8 cellular contexts compared by ENCODE assay signal in genomic region chr1:15261155-15262002, GRCh38. TPM values are rescaled to one million over a fixed set of nuclear protein-coding genes. Genes with fewer than 3 reads are reported as not detected.
DNase-seq lines count a peak whose midpoint lies in the region; ATAC-seq, FAIRE-seq and TF ChIP-seq lines count a peak whose summit lies in the region.

No MANE protein-coding gene starts in this region.

- no peaks in the 10 kb centered on the region for H3K27me3 ChIP-seq in BLaER1 treated with 17β-estradiol and CSF1 and Interleukin-3, amounts not matched to agents 10 nM and 100 nM
- peaks cover 4 to 17% of the 10 kb centered on the region in 2 experiments; a peak in 3 of 5 replicates for H3K27me3 ChIP-seq in K562 (ENCODE audit: control insufficient read depth in 2 of 2, insufficient read depth in 2 of 2, low read length in 2 of 2)

- peak overlapping the region in 6 of 11 experiments; percentile 5 to 93 (median 75); a peak in 11 of 22 replicates for H3K27ac ChIP-seq in BLaER1 treated with 17β-estradiol and CSF1 and Interleukin-3, amounts not matched to agents 10 nM and 100 nM
- no peak overlapping the region for H3K27ac ChIP-seq in K562 (ENCODE audit: extremely low read depth, low read depth, low read length)

- H3K36me3 ChIP-seq in BLaER1 treated with 17β-estradiol and CSF1 and Interleukin-3, amounts not matched to agents 10 nM and 100 nM: no peaks in the 10 kb centered on the region
- H3K36me3 ChIP-seq in K562 (ENCODE audit: control insufficient read depth, insufficient read depth, low read length) (no peaks in the 10 kb centered on the region), mucosa of descending colon (ENCODE audit: low read depth) (no peaks in the 10 kb centered on the region)

- H3K4me2 ChIP-seq in BLaER1 treated with 17β-estradiol and CSF1 and Interleukin-3, amounts not matched to agents 10 nM and 100 nM: peak overlapping the region; percentile 33 to 94 (median 60)
- H3K4me2 ChIP-seq in K562 (ENCODE audit: insufficient read depth, low read length): peak overlapping the region; percentile 32

- DNase-seq in KBM-7: peak; percentile 89
- DNase-seq in K562 (ENCODE audit: extremely low read depth in 1 of 4, low spot score in 3 of 4): peak in 1 of 4 experiments; percentile 18
- peak in 2 of 3 donors; percentile 56 to 64 for DNase-seq in mucosa of descending colon
- no peak for DNase-seq in frontal cortex (ENCODE audit: low spot score in 2 of 2)
- DNase-seq in activated CD4-positive, CD25-positive, alpha-beta regulatory T cell (lab: John Stamatoyannopoulos, UW): no peak
- DNase-seq in GOT3 (lab: John Stamatoyannopoulos, UW): no peak

- H3K79me2 ChIP-seq in K562 (ENCODE audit: control insufficient read depth, insufficient read depth, low read length): no peaks in the 10 kb centered on the region

- TF ChIP-seq EP300 in K562 (IDR thresholded peaks at IDR 0.05; ENCODE audit: low read length): no peak

- 2% methylated on average over 20 of the region's 20 CpGs for WGBS in K562 (ENCODE audit: insufficient coverage, low coverage, missing lambda C conversion rate)

- no peaks in the 10 kb centered on the region for H3K9me1 ChIP-seq in K562 (ENCODE audit: control insufficient read depth, insufficient read depth, low read length)

- in situ Hi-C loops in KBM-7 (cut with MboI; ENCODE audit: low pct_unique_long_range_greater_than_20kb, low sequenced_read_pairs) (no loop called here), K562 (cut with MboI) (no loop called here)

- ATAC-seq in K562 (peak; percentile 53), mucosa of descending colon (peak; percentile 92), HG02588 (IDR thresholded peaks at IDR 0.05; ENCODE audit: unreplicated experiment) (no peak)

- TF ChIP-seq POLR2A in K562 (conservative IDR thresholded peaks at IDR 0.05): no peak

- BruUV-seq in K562 (replicated peaks; lab: Mats Ljungman, UMichigan): no TSS peak

- CTCF ChIA-PET in K562 (lab: Yijun Ruan, JAX; ENCODE audit: low intra/inter-chr PET ratio): no interaction called here

- no peak for TF ChIP-seq RAD21 in K562 (CRISPR knock-in tag; conservative IDR thresholded peaks at IDR 0.05 in 1 of 2, IDR thresholded peaks at IDR 0.05 in 1 of 2)

- intact Hi-C loops in K562 (cut with micrococcal nuclease) (no loop called here), mucosa of descending colon (cut with DNase I, micrococcal nuclease) (no loop called here)

- H3K9me3 ChIP-seq in BLaER1 treated with 17β-estradiol and CSF1 and Interleukin-3, amounts not matched to agents 10 nM and 100 nM (replicated peaks in 1 of 11): peaks cover 5 to 20% (median 11%) of the 10 kb centered on the region in 11 experiments; a peak in 20 of 22 replicates
- H3K9me3 ChIP-seq in K562 (replicated peaks; ENCODE audit: control insufficient read depth, insufficient read depth, low read depth, low read length): peaks cover 3% of the 10 kb centered on the region; the same call in 1 of the 2 replicates
- H3K9me3 ChIP-seq in mucosa of descending colon: no peaks in the 10 kb centered on the region

- peaks cover 23 to 98% (median 42%) of the 10 kb centered on the region in 10 experiments for H3K4me1 ChIP-seq in BLaER1 treated with 17β-estradiol and CSF1 and Interleukin-3, amounts not matched to agents 10 nM and 100 nM
- peaks cover 6 to 23% of the 10 kb centered on the region in 2 experiments; a peak in 4 of 5 replicates for H3K4me1 ChIP-seq in K562 (replicated peaks in 1 of 2; ENCODE audit: control insufficient read depth in 2 of 2, insufficient read depth in 2 of 2, low read length in 2 of 2)
- H3K4me1 ChIP-seq in mucosa of descending colon (ENCODE audit: low read depth): peaks cover 6% of the 10 kb centered on the region

- POLR2A ChIA-PET in K562 (lab: Yijun Ruan, JAX): interaction anchor here (0.5 to 1.3 kb wide), 3 partner anchors 13 to 1752 kb away, joined by 3 read pairs; no protein-coding TSS in a partner anchor

- H2AFZ ChIP-seq in K562 (ENCODE audit: low read depth, low read length): no peak overlapping the region

- H3K9ac ChIP-seq in BLaER1 treated with 17β-estradiol and CSF1 and Interleukin-3, amounts not matched to agents 10 nM and 100 nM: peak overlapping the region in 5 of 11 experiments; percentile 22 to 77 (median 63); a peak in 7 of 22 replicates
- H3K9ac ChIP-seq in K562 (ENCODE audit: insufficient read depth in 1 of 2, low read depth in 2 of 2, low read length in 2 of 2): no peak overlapping the region

- no peak for TF ChIP-seq CTCF in K562 (IDR thresholded peaks at IDR 0.05 in 2 of 3, conservative IDR thresholded peaks at IDR 0.05 in 1 of 3; ENCODE audit: insufficient read depth in 2 of 3, low read depth in 1 of 3, low read length in 3 of 3)
- TF ChIP-seq CTCF in mucosa of descending colon (IDR thresholded peaks at IDR 0.05): no peak

- H3K4me3 ChIP-seq in BLaER1 treated with 17β-estradiol and CSF1 and Interleukin-3, amounts not matched to agents 10 nM and 100 nM: peak overlapping the region in 3 of 10 experiments; percentile 14 to 38 (median 22); a peak in 4 of 20 replicates
- H3K4me3 ChIP-seq in K562 (no peak overlapping the region), mucosa of descending colon (no peak overlapping the region)

- H4K20me1 ChIP-seq in BLaER1 treated with 17β-estradiol and CSF1 and Interleukin-3, amounts not matched to agents 10 nM and 100 nM: no peaks in the 10 kb centered on the region
- H4K20me1 ChIP-seq in K562 (replicated peaks; ENCODE audit: control insufficient read depth, insufficient read depth, low read length): no peaks in the 10 kb centered on the region; the same call in 1 of the 2 replicates

- no peak for FAIRE-seq in K562 (lab: Jason Lieb, UNC)
- FAIRE-seq in frontal cortex (lab: Jason Lieb, UNC): no peak

TF ChIP-seq in K562, 482 proteins besides CTCF, POLR2A, EP300 and RAD21 (continues in another document):
- no peak for TF ChIP-seq ZNF232 (CRISPR knock-in tag; IDR thresholded peaks at IDR 0.05)
- peak; percentile 76; the same call in 1 of the 2 replicates for TF ChIP-seq FOSL1 (tag; conservative IDR thresholded peaks at IDR 0.05)
- peak; percentile 65 for TF ChIP-seq MEIS2 (IDR thresholded peaks at IDR 0.05; ENCODE audit: partially characterized antibody)
- no peak for TF ChIP-seq TCFL5 (CRISPR knock-in tag; conservative IDR thresholded peaks at IDR 0.05)
- TF ChIP-seq SPI1 (IDR thresholded peaks at IDR 0.05; ENCODE audit: borderline replicate concordance, low read depth, low read length): peak; percentile 61; the same call in 1 of the 2 replicates
- TF ChIP-seq SP1 (CRISPR knock-in tag; IDR thresholded peaks at IDR 0.05): peak; percentile 42
- TF ChIP-seq XRCC4 (IDR thresholded peaks at IDR 0.05; ENCODE audit: extremely low read depth, insufficient read depth, insufficient read length): no peak
- TF ChIP-seq, protein P1, sequence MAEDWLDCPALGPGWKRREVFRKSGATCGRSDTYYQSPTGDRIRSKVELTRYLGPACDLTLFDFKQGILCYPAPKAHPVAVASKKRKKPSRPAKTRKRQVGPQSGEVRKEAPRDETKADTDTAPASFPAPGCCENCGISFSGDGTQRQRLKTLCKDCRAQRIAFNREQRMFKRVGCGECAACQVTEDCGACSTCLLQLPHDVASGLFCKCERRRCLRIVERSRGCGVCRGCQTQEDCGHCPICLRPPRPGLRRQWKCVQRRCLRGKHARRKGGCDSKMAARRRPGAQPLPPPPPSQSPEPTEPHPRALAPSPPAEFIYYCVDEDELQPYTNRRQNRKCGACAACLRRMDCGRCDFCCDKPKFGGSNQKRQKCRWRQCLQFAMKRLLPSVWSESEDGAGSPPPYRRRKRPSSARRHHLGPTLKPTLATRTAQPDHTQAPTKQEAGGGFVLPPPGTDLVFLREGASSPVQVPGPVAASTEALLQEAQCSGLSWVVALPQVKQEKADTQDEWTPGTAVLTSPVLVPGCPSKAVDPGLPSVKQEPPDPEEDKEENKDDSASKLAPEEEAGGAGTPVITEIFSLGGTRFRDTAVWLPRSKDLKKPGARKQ (CRISPR knock-in tag; IDR thresholded peaks at IDR 0.05): no peak
- peak; percentile 71 for TF ChIP-seq ELF1 (tag; IDR thresholded peaks at IDR 0.05)
- no peak for TF ChIP-seq ZNF655 (CRISPR knock-in tag; IDR thresholded peaks at IDR 0.05)
- TF ChIP-seq ZNF57 (CRISPR knock-in tag; IDR thresholded peaks at IDR 0.05): no peak
- TF ChIP-seq ZNF3 (CRISPR knock-in tag; IDR thresholded peaks at IDR 0.05): 0 out of 2 replicates have a peak, but pooled peaks have one; percentile 59
- no peak for TF ChIP-seq TAL1 (IDR thresholded peaks at IDR 0.05)
- TF ChIP-seq KLF10 (CRISPR knock-in tag; IDR thresholded peaks at IDR 0.05): no peak

RNA-seq across cellular contexts. Expression of gene FHAD1, which starts 14.4 kb away (rescaled TPM):
- 0.12 and 0.19 TPM in 2 replicates for total RNA-seq in K562 (2011; cell fraction: chromatin; rRNA removed; ENCODE audit: low replicate concordance)
- not detected in 2 replicates for total RNA-seq in K562 (2011; cell fraction: nucleolus; rRNA removed)
- total RNA-seq in K562 (2011; cell fraction: nucleoplasm; rRNA removed): 0.07 TPM in 1 of 2 replicates, not detected in the other
- total RNA-seq in K562 (2014; rRNA removed) (1.4 and 3.1 TPM in 2 replicates), K562 (2014; rRNA removed; fragmentation: Illumina TruSeq; extraction: Trizol) (1.5 and 1.8 TPM in 2 replicates), K562 (2015; rRNA removed; fragmentation: Illumina TruSeq; extraction: Trizol) (2.1 and 2.2 TPM in 2 replicates), K562 (2021) (1.3 and 1.6 TPM in 2 replicates), mucosa of descending colon (1 to 10 TPM in 1 of 3 donors, under 1 TPM in 2; 0.89 to 1.9 (median 0.99) TPM), frontal cortex (0.41 TPM)
- polyA plus RNA-seq in K562 (2011; rRNA removed) (0.01 TPM in 1 of 2 replicates, not detected in the other), K562 (2014; fragmentation: Illumina TruSeq; extraction: Trizol) (1.4 and 2.1 TPM in 2 replicates), K562 (2014; fragmentation: Nextera tagmentation; extraction: Ambion mirVana) (under 1 TPM; 0.32 to 0.45 TPM), K562 (2014; rRNA removed) (1.7 and 1.9 TPM in 2 replicates)
- polyA plus RNA-seq in K562 (2011; cell fraction: cytosol; rRNA removed): 0.04 TPM in 1 of 2 replicates, not detected in the other
- 0.06 and 0.10 TPM in 2 replicates for polyA plus RNA-seq in K562 (2011; cell fraction: nucleus; rRNA removed)
- 1.8 and 5.7 TPM in 2 replicates for polyA plus RNA-seq in K562 (2012)
- polyA minus RNA-seq in K562 (2011; rRNA and poly(A)+ RNA removed): not detected in 2 replicates
- polyA minus RNA-seq in K562 (2011; cell fraction: cytosol; rRNA and poly(A)+ RNA removed): not detected in 2 replicates
- polyA minus RNA-seq in K562 (2011; cell fraction: nucleus; rRNA and poly(A)+ RNA removed): not detected in 2 replicates

Comparison
In these comparisons a context has a peak if more than half of its experiments do, and no peak if none do; other contexts are left out.
1. DNase-seq: peak in KBM-7 (single experiment) and mucosa of descending colon (2 of 3); none in frontal cortex (0 of 2), activated CD4-positive, CD25-positive, alpha-beta regulatory T cell (0 of 4) and GOT3 (single experiment).